ENCODE assay signal across 8 cellular contexts in the genomic region with DNA sequence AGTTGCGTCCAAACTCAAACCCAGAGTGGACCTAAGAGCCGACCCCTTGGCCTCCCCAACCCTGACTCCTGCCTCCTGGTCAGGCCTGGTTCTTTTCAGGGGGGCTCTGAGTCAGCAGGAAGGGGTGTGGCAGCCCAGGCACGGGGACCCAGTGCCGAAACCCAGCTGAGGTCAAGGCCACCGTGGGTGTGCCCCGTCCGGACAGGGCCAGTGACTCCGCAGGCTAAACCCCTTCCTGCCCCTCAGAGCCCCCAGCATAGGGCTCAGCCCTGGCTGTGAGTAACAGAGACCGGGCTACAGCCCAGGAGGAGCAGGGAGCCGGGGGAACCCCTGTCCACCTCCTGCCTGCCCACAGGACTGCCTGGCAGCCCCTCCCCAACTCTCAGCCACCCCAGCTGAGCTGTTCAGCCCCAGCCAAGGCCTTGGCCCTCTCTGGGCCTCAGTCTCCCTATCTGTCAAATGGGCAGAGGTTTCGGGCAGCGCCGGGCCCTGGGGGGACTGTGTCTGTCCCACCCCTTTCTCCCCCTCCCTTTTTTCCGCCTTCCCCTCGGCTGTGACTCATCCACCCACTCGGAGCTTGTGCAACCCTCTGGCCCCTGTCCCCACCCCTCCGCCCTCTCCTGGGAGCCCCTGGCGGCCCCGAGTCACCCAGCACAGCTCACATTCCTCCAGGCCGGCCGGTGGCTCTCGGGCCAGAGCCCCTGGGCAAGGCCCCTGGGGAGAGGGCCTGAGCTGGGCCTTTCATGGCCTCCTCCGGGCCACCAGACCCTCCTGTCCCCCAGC. TPM values are rescaled to one million over a fixed set of nuclear protein-coding genes. Genes with fewer than 3 reads are reported as not detected.
DNase-seq lines count a peak whose midpoint lies in the region; ATAC-seq and TF ChIP-seq lines count a peak whose summit lies in the region.

No MANE protein-coding gene starts in this region.

- H3K4me1 Mint-ChIP-seq in activated naive CD8-positive, alpha-beta T cell (ENCODE audit: low read depth): peaks cover 32% of the 10 kb centered on the region

- H3K27me3 Mint-ChIP-seq in activated naive CD8-positive, alpha-beta T cell: no peaks in the 10 kb centered on the region

- ATAC-seq in heart left ventricle: peak; percentile 64 to 71 (median 70)
- no peak for ATAC-seq in GM19023 (IDR thresholded peaks at IDR 0.05; ENCODE audit: unreplicated experiment)

- no peaks in the 10 kb centered on the region for H3K9me3 ChIP-seq in heart left ventricle
- H3K9me3 ChIP-seq in sigmoid colon: no peaks in the 10 kb centered on the region

- intact Hi-C loops in heart left ventricle (cut with DNase I): loop anchor here in 2 of 10 donors (5.0 kb wide), 2 partner anchors 36 to 41 kb away; no protein-coding TSS in a partner anchor
- intact Hi-C loops in sigmoid colon (cut with DNase I): loop anchor here (2.0 kb wide), 1 partner anchor 43 kb away; no protein-coding TSS in a partner anchor

- in situ Hi-C loops in KBM-7 (cut with MboI; ENCODE audit: low pct_unique_long_range_greater_than_20kb, low sequenced_read_pairs): no loop called here

- H3K4me1 ChIP-seq in heart left ventricle (peaks cover 16 to 76% (median 60%) of the 10 kb centered on the region in 12 donors), sigmoid colon (peaks cover 0 to 76% (median 69%) of the 10 kb centered on the region in 4 donors)

- TF ChIP-seq CTCF in heart left ventricle (IDR thresholded peaks at IDR 0.05) (peak in 3 of 12 donors; percentile 13 to 22 (median 20)), sigmoid colon (IDR thresholded peaks at IDR 0.05) (peak in 1 of 4 experiments; percentile 8)

- 33 to 50% (median 41%) methylated on average over 22 to 23 of the region's 23 CpGs for WGBS in heart left ventricle, 4 donors
- WGBS in sigmoid colon, 2 donors: 26 to 45% methylated on average over 23 of the region's 23 CpGs

- H3K36me3 Mint-ChIP-seq in activated naive CD8-positive, alpha-beta T cell: peaks cover 5% of the 10 kb centered on the region

- TF ChIP-seq POLR2A in heart left ventricle (IDR thresholded peaks at IDR 0.05) (peak in 1 of 2 donors; percentile 9), sigmoid colon (IDR thresholded peaks at IDR 0.05) (peak in 1 of 2 donors; percentile 31)

- peak overlapping the region in 10 of 12 donors; percentile 10 to 84 (median 60) for H3K4me3 ChIP-seq in heart left ventricle
- H3K4me3 ChIP-seq in sigmoid colon: peak overlapping the region; percentile 11 to 89 (median 36)

- peak in 1 of 4 donors; percentile 6 for TF ChIP-seq EP300 in sigmoid colon (IDR thresholded peaks at IDR 0.05)

- H3K27me3 ChIP-seq in heart left ventricle (no peaks in the 10 kb centered on the region), sigmoid colon (no peaks in the 10 kb centered on the region)

- H3K27ac ChIP-seq in heart left ventricle (peak overlapping the region; percentile 87 to 99 (median 98)), sigmoid colon (peak overlapping the region; percentile 97 to 100 (median 98))

- H3K9me3 Mint-ChIP-seq in activated naive CD8-positive, alpha-beta T cell (ENCODE audit: low read depth): no peaks in the 10 kb centered on the region

- peak overlapping the region; percentile 8 for H3K4me3 Mint-ChIP-seq in activated naive CD8-positive, alpha-beta T cell

- H3K27ac Mint-ChIP-seq in activated naive CD8-positive, alpha-beta T cell: peak overlapping the region; percentile 54

- H3K36me3 ChIP-seq in heart left ventricle (peaks cover 0 to 34% (median 22%) of the 10 kb centered on the region in 9 donors), sigmoid colon (peaks cover 17 to 27% (median 24%) of the 10 kb centered on the region in 4 donors)

- DNase-seq in AG08395 (ENCODE audit: low spot score): peak; percentile 97
- peak; percentile 83 for DNase-seq in LHCN-M2 (ENCODE audit: low read depth)
- DNase-seq in heart left ventricle: peak; percentile 83 to 93 (median 89)
- peak; percentile 97 for DNase-seq in sigmoid colon
- no peak for DNase-seq in GM19240 (ENCODE audit: insufficient read length, low spot score)
- no peak for DNase-seq in KBM-7

RNA-seq across cellular contexts. Expression of a gene that starts 8.6 kb away (rescaled TPM):
- total RNA-seq in LHCN-M2 (2014; rRNA removed) (29.5 and 29.7 TPM in 2 replicates), heart left ventricle (10 to 100 TPM; 22.8 to 65.0 (median 29.3) TPM), sigmoid colon (10 to 100 TPM; 35.4 to 53.2 (median 44.8) TPM)
- polyA plus RNA-seq in LHCN-M2 (2012): 12.3 TPM
- polyA plus RNA-seq in heart left ventricle (10 to 100 TPM; 14.6 to 14.7 TPM), sigmoid colon (10 to 100 TPM; 22.8 to 39.1 (median 23.8) TPM)

RNA-seq across cellular contexts. Expression of a gene that starts 50.6 kb away (rescaled TPM):
- total RNA-seq in LHCN-M2 (2014; rRNA removed): 17.6 and 18.1 TPM in 2 replicates
- 17.7 TPM for polyA plus RNA-seq in LHCN-M2 (2012)
- total RNA-seq in heart left ventricle: 10 to 100 TPM; 12.5 to 19.1 (median 15.3) TPM
- polyA plus RNA-seq in heart left ventricle: 10 to 100 TPM; 12.3 to 15.4 TPM
- total RNA-seq in sigmoid colon: 10 to 100 TPM; 16.5 to 29.9 (median 19.3) TPM
- 10 to 100 TPM in 2 of 3 donors, 1 to 10 TPM in 1; 7.2 to 21.8 (median 15.0) TPM for polyA plus RNA-seq in sigmoid colon

Comparison
In these comparisons a context has a peak if more than half of its experiments do, and no peak if none do; other contexts are left out.
1. DNase-seq: peak in AG08395 (single experiment), LHCN-M2 (single experiment), heart left ventricle (5 of 5) and sigmoid colon (single experiment); none in GM19240 (single experiment) and KBM-7 (single experiment).